In the genomic region with DNA sequence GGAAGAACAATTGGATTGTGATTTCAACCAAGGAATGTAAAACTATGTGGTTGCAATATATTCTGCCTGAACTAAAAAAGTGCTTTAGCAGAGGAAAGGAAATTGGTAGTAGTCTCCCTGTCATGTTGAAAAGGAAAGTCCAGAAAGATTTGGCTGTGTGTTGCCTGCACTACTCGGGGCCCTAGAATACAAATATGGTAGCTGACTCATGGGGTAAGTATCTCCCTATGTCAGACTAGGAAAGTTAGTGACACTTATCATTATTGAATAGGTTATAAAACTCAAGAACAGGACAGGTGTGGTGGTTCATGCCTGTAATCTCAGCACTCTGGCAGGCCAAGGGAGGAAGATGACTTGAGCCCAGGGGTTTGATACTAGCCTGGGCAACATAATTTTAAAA, we compare ENCODE assay signal across 12 cellular contexts. TPM values are rescaled to one million over a fixed set of nuclear protein-coding genes. Genes with fewer than 3 reads are reported as not detected.
DNase-seq lines count a peak whose midpoint lies in the region; ATAC-seq and TF ChIP-seq lines count a peak whose summit lies in the region.
"Had no signal": no experiment of that assay in that cellular context is flagged by ENCODE, and none has a peak within 500 bp of the region (broad histone marks: within the 10 kb centered on the region; RNA-seq: fewer than 3 reads in every experiment).

No MANE protein-coding gene starts in this region.

- no peaks in the 10 kb centered on the region for H3K9me3 Mint-ChIP-seq in stimulated activated naive CD8-positive, alpha-beta T cell treated with anti-CD3 and anti-CD28 coated beads, Interleukin-15, amount 100 ng/mL, for 72 hours
- H3K9me3 Mint-ChIP-seq in WTC11: peaks cover 12% of the 10 kb centered on the region
- H3K9me3 Mint-ChIP-seq in activated CD8-positive, alpha-beta memory T cell treated with anti-CD3 and anti-CD28 coated beads, Interleukin-2, amount 10 ng/mL, durations not matched to agents 7 days and 5 days (ENCODE audit: low read depth): no peaks in the 10 kb centered on the region
- H3K9me3 Mint-ChIP-seq: activated naive CD4-positive, alpha-beta T cell treated with anti-CD3 and anti-CD28 coated beads, Interleukin-2, amount 10 ng/mL, durations not matched to agents 7 days and 5 days had no signal

- no peaks in the 10 kb centered on the region for H3K27me3 Mint-ChIP-seq in stimulated activated naive CD8-positive, alpha-beta T cell treated with anti-CD3 and anti-CD28 coated beads, Interleukin-15, amount 100 ng/mL, for 72 hours
- no peaks in the 10 kb centered on the region for H3K27me3 Mint-ChIP-seq in WTC11 (ENCODE audit: low read depth)
- no peaks in the 10 kb centered on the region for H3K27me3 Mint-ChIP-seq in activated CD8-positive, alpha-beta memory T cell treated with anti-CD3 and anti-CD28 coated beads, Interleukin-2, amount 10 ng/mL, durations not matched to agents 7 days and 5 days

- no peak overlapping the region for H3K4me3 Mint-ChIP-seq in stimulated activated naive CD8-positive, alpha-beta T cell treated with anti-CD3 and anti-CD28 coated beads, Interleukin-15, amount 100 ng/mL, for 72 hours
- H3K4me3 Mint-ChIP-seq in WTC11: no peak overlapping the region
- no peak overlapping the region for H3K4me3 Mint-ChIP-seq in activated CD8-positive, alpha-beta memory T cell treated with anti-CD3 and anti-CD28 coated beads, Interleukin-2, amount 10 ng/mL, durations not matched to agents 7 days and 5 days
- H3K4me3 Mint-ChIP-seq: activated naive CD4-positive, alpha-beta T cell treated with anti-CD3 and anti-CD28 coated beads, Interleukin-2, amount 10 ng/mL, durations not matched to agents 7 days and 5 days had no signal

- peak; percentile 77 for ATAC-seq in stimulated activated naive CD8-positive, alpha-beta T cell treated with anti-CD3 and anti-CD28 coated beads, Interleukin-15, Interleukin-2, amounts not matched to agents 100 U/mL and 50 U/mL, for 24 hours
- ATAC-seq in stimulated activated naive CD8-positive, alpha-beta T cell treated with anti-CD3 and anti-CD28 coated beads, Interleukin-15, amount 100 ng/mL, for 72 hours: no peak
- no peak for ATAC-seq in WTC11
- ATAC-seq in activated CD8-positive, alpha-beta memory T cell treated with anti-CD3 and anti-CD28 coated beads, Interleukin-2, amount 10 ng/mL, durations not matched to agents 7 days and 5 days: no peak
- no peak for ATAC-seq in GM21515 (IDR thresholded peaks at IDR 0.05; ENCODE audit: unreplicated experiment)
- ATAC-seq: right lobe of liver had no signal

- no peak overlapping the region for H3K27ac Mint-ChIP-seq in stimulated activated naive CD8-positive, alpha-beta T cell treated with anti-CD3 and anti-CD28 coated beads, Interleukin-15, amount 100 ng/mL, for 72 hours
- peak overlapping the region; percentile 91 for H3K27ac Mint-ChIP-seq in WTC11
- H3K27ac Mint-ChIP-seq in activated CD8-positive, alpha-beta memory T cell treated with anti-CD3 and anti-CD28 coated beads, Interleukin-2, amount 10 ng/mL, durations not matched to agents 7 days and 5 days: no peak overlapping the region
- H3K27ac Mint-ChIP-seq: activated naive CD4-positive, alpha-beta T cell treated with anti-CD3 and anti-CD28 coated beads, Interleukin-2, amount 10 ng/mL, durations not matched to agents 7 days and 5 days had no signal

- H3K4me1 Mint-ChIP-seq in stimulated activated naive CD8-positive, alpha-beta T cell treated with anti-CD3 and anti-CD28 coated beads, Interleukin-15, amount 100 ng/mL, for 72 hours: peaks cover 29% of the 10 kb centered on the region
- peaks cover 25% of the 10 kb centered on the region for H3K4me1 Mint-ChIP-seq in WTC11
- H3K4me1 Mint-ChIP-seq in activated CD8-positive, alpha-beta memory T cell treated with anti-CD3 and anti-CD28 coated beads, Interleukin-2, amount 10 ng/mL, durations not matched to agents 7 days and 5 days: peaks cover 1% of the 10 kb centered on the region

- TF ChIP-seq CTCF in WTC11 (IDR thresholded peaks at IDR 0.05): no peak

- POLR2A ChIA-PET in WTC11 (lab: Charles Lee): interaction anchor here (0.9 to 1.3 kb wide), 2 partner anchors 10 to 58 kb away, joined by 4 to 7 read pairs; no protein-coding TSS in a partner anchor

- CTCF ChIA-PET in WTC11 (lab: Charles Lee): interaction anchor here (0.7 to 1.2 kb wide), 2 partner anchors 11 to 57 kb away, joined by 3 to 4 read pairs; a partner anchor contains a TSS
- CTCF ChIA-PET in activated CD8-positive, alpha-beta memory T cell treated with anti-CD3 and anti-CD28 coated beads, Interleukin-2, amount 10 ng/mL, durations not matched to agents 7 days and 5 days (lab: Charles Lee): no interaction called here

- DNase-seq in stimulated activated naive CD8-positive, alpha-beta T cell treated with anti-CD3 and anti-CD28 coated beads, Interleukin-15, Interleukin-2, amounts not matched to agents 100 U/mL and 50 U/mL, for 24 hours: no peak
- no peak for DNase-seq in stimulated activated naive CD8-positive, alpha-beta T cell treated with anti-CD3 and anti-CD28 coated beads, Interleukin-15, amount 100 ng/mL, for 72 hours
- DNase-seq in WTC11 (ENCODE audit: low spot score): no peak
- DNase-seq in hepatic stellate cell (ENCODE audit: low spot score): peak; percentile 51
- DNase-seq in activated CD8-positive, alpha-beta memory T cell treated with anti-CD3 and anti-CD28 coated beads, Interleukin-2, amount 10 ng/mL, durations not matched to agents 7 days and 5 days: no peak
- DNase-seq in 8988T: no peak
- DNase-seq in NCI-H146 (lab: John Stamatoyannopoulos, UW): no peak
- DNase-seq: activated CD4-positive, alpha-beta T cell treated with anti-CD3 and anti-CD28 coated beads, Interleukin-2, amount 50 U/mL, for 4 hours; activated naive CD4-positive, alpha-beta T cell treated with anti-CD3 and anti-CD28 coated beads, Interleukin-2, amount 10 ng/mL, durations not matched to agents 7 days and 5 days; NCI-H1694 treated with DMSO at 0.1 percent for 48 hours; right lobe of liver had no signal

- peaks cover 7% of the 10 kb centered on the region; the same call in 1 of the 2 replicates for H3K36me3 Mint-ChIP-seq in WTC11
- H3K36me3 Mint-ChIP-seq in activated CD8-positive, alpha-beta memory T cell treated with anti-CD3 and anti-CD28 coated beads, Interleukin-2, amount 10 ng/mL, durations not matched to agents 7 days and 5 days: no peaks in the 10 kb centered on the region

TF ChIP-seq in WTC11, 78 proteins besides CTCF, POLR2A, EP300 and RAD21 (continues in another document):
- no peak for TF ChIP-seq GABPB1 (CRISPR knock-in tag; IDR thresholded peaks at IDR 0.05)
- no peak for TF ChIP-seq JUN (CRISPR knock-in tag; IDR thresholded peaks at IDR 0.05)
- TF ChIP-seq OVOL2 (CRISPR knock-in tag; IDR thresholded peaks at IDR 0.05; ENCODE audit: borderline replicate concordance): no peak
- TF ChIP-seq CREB1 (CRISPR knock-in tag; IDR thresholded peaks at IDR 0.05): no peak
- TF ChIP-seq TP53 (CRISPR knock-in tag; IDR thresholded peaks at IDR 0.05): no peak
- TF ChIP-seq ZNF317 (CRISPR knock-in tag; IDR thresholded peaks at IDR 0.05; ENCODE audit: borderline replicate concordance, low read depth): no peak
- TF ChIP-seq SOX15 (CRISPR knock-in tag; IDR thresholded peaks at IDR 0.05): no peak
- TF ChIP-seq, protein P1, sequence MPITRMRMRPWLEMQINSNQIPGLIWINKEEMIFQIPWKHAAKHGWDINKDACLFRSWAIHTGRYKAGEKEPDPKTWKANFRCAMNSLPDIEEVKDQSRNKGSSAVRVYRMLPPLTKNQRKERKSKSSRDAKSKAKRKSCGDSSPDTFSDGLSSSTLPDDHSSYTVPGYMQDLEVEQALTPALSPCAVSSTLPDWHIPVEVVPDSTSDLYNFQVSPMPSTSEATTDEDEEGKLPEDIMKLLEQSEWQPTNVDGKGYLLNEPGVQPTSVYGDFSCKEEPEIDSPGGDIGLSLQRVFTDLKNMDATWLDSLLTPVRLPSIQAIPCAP (CRISPR knock-in tag; IDR thresholded peaks at IDR 0.05): no peak
- no peak for TF ChIP-seq MYBL2 (CRISPR knock-in tag; IDR thresholded peaks at IDR 0.05)
- no peak for TF ChIP-seq FOXJ3 (CRISPR knock-in tag; IDR thresholded peaks at IDR 0.05; ENCODE audit: borderline replicate concordance)
- TF ChIP-seq ZNF396 (CRISPR knock-in tag; IDR thresholded peaks at IDR 0.05; ENCODE audit: borderline replicate concordance): no peak
- TF ChIP-seq, protein P2, sequence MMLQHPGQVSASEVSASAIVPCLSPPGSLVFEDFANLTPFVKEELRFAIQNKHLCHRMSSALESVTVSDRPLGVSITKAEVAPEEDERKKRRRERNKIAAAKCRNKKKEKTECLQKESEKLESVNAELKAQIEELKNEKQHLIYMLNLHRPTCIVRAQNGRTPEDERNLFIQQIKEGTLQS (CRISPR knock-in tag; conservative IDR thresholded peaks at IDR 0.05): no peak
- TF ChIP-seq, protein P3, sequence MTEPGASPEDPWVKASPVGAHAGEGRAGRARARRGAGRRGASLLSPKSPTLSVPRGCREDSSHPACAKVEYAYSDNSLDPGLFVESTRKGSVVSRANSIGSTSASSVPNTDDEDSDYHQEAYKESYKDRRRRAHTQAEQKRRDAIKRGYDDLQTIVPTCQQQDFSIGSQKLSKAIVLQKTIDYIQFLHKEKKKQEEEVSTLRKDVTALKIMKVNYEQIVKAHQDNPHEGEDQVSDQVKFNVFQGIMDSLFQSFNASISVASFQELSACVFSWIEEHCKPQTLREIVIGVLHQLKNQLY (CRISPR knock-in tag; IDR thresholded peaks at IDR 0.05): no peak
- TF ChIP-seq, protein P4, sequence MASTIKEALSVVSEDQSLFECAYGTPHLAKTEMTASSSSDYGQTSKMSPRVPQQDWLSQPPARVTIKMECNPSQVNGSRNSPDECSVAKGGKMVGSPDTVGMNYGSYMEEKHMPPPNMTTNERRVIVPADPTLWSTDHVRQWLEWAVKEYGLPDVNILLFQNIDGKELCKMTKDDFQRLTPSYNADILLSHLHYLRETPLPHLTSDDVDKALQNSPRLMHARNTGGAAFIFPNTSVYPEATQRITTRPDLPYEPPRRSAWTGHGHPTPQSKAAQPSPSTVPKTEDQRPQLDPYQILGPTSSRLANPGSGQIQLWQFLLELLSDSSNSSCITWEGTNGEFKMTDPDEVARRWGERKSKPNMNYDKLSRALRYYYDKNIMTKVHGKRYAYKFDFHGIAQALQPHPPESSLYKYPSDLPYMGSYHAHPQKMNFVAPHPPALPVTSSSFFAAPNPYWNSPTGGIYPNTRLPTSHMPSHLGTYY (CRISPR knock-in tag; IDR thresholded peaks at IDR 0.05): no peak
- no peak for TF ChIP-seq ESRRA (CRISPR knock-in tag; IDR thresholded peaks at IDR 0.05; ENCODE audit: borderline replicate concordance)

RNA-seq across cellular contexts. Expression of a gene that starts 9.5 kb away (rescaled TPM):
- total RNA-seq in WTC11 (2021): 146 to 174 TPM (median 155 TPM) in 3 replicates
- 100 to 1,000 TPM in 1 of 2 experiments, 10 to 100 TPM in 1; 92.1 to 122 TPM for total RNA-seq in activated CD8-positive, alpha-beta memory T cell treated with anti-CD3 and anti-CD28 coated beads, Interleukin-2, amount 10 ng/mL, durations not matched to agents 7 days and 5 days

RNA-seq across cellular contexts. Expression of a gene that starts 57.1 kb away (rescaled TPM):
- total RNA-seq in WTC11 (2021): 86.7 to 102 TPM (median 91.4 TPM) in 3 replicates
- total RNA-seq in activated CD8-positive, alpha-beta memory T cell treated with anti-CD3 and anti-CD28 coated beads, Interleukin-2, amount 10 ng/mL, durations not matched to agents 7 days and 5 days: 10 to 100 TPM; 43.7 to 48.4 TPM
